Comparison of ENCODE assay signal across 1 cellular context in genomic region chr13:106499113-106499512, GRCh38.
TF ChIP-seq lines count a peak whose summit lies in the region.

No MANE protein-coding gene starts in this region.

TF ChIP-seq in SK-N-SH treated with all-trans-retinoic acid at 6 μM for 48 hours, 23 proteins besides CTCF, POLR2A, EP300 and RAD21 (continued from another document):
- TF ChIP-seq CSRNP3 (CRISPR knock-in tag; IDR thresholded peaks at IDR 0.05) (no peak), ZNF8 (CRISPR knock-in tag; IDR thresholded peaks at IDR 0.05) (no peak), ZFP30 (CRISPR knock-in tag; IDR thresholded peaks at IDR 0.05) (no peak), SNAI2 (CRISPR knock-in tag; IDR thresholded peaks at IDR 0.05) (no peak)
TF ChIP-seq in SK-N-SH treated with all-trans-retinoic acid at 6 μM for 48 hours: peak in this region for 0.
